Comparison of ENCODE assay signal across 13 cellular contexts in the genomic region with DNA sequence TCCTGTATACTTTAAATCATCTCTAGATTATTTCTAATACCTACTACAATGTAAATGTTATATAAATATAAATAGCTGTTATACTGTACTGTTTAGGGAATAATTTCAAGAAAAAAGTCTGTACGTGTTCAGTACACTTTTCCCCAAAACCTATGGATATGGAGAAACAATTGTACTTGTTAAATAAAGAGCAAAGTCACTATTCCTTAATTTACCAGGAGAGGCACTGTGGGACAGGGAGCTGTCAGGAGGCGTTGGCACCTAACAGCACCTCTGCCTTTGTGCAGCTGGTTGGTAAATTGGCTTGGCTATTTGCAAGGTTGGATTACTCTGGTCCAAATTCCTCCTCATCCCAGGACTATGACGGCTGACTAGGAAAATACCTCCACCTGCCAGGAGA. TPM values are rescaled to one million over a fixed set of nuclear protein-coding genes. Genes with fewer than 3 reads are reported as not detected.
DNase-seq lines count a peak whose midpoint lies in the region; FAIRE-seq and TF ChIP-seq lines count a peak whose summit lies in the region.
"Had no signal": no experiment of that assay in that cellular context is flagged by ENCODE, and none has a peak within 500 bp of the region (broad histone marks: within the 10 kb centered on the region; RNA-seq: fewer than 3 reads in every experiment).

No MANE protein-coding gene starts in this region.

- H3K36me3 ChIP-seq in liver (ENCODE audit: control insufficient read depth in 4 of 4, insufficient read depth in 3 of 4, low read depth in 1 of 4, low read length in 3 of 4): no peaks in the 10 kb centered on the region
- H3K36me3 ChIP-seq: Peyer's patch, sigmoid colon had no signal

- no peak overlapping the region for H3K4me3 ChIP-seq in astrocyte of the spinal cord (ENCODE audit: low read depth, low read length)
- H3K4me3 ChIP-seq in liver (ENCODE audit: low read depth in 1 of 3, low read length in 3 of 3): no peak overlapping the region
- H3K4me3 ChIP-seq: lung, Peyer's patch, sigmoid colon had no signal

- no peak overlapping the region for H3K27ac Mint-ChIP-seq in activated CD4-positive, alpha-beta memory T cell treated with anti-CD3 and anti-CD28 coated beads, Interleukin-2, amount 10 ng/mL, durations not matched to agents 7 days and 5 days
- no peak overlapping the region for H3K27ac Mint-ChIP-seq in endothelial cell (ENCODE audit: unreplicated experiment)
- H3K27ac Mint-ChIP-seq: activated naive CD8-positive, alpha-beta T cell treated with anti-CD3 and anti-CD28 coated beads, Interleukin-2, amount 50 U/mL, for 24 hours had no signal

- CTCF ChIA-PET in activated CD4-positive, alpha-beta memory T cell treated with anti-CD3 and anti-CD28 coated beads, Interleukin-2, amount 10 ng/mL, durations not matched to agents 7 days and 5 days (lab: Charles Lee): interaction anchor here (0.8 to 1.0 kb wide), 2 partner anchors 20 to 82 kb away, joined by 4 read pairs; a partner anchor contains a TSS

- H3K27me3 ChIP-seq in liver (ENCODE audit: control insufficient read depth in 4 of 4, insufficient read depth in 4 of 4, low read length in 3 of 4): no peaks in the 10 kb centered on the region
- H3K27me3 ChIP-seq: Peyer's patch had no signal

- H3K4me1 Mint-ChIP-seq in activated CD4-positive, alpha-beta memory T cell treated with anti-CD3 and anti-CD28 coated beads, Interleukin-2, amount 10 ng/mL, durations not matched to agents 7 days and 5 days: no peaks in the 10 kb centered on the region
- no peaks in the 10 kb centered on the region for H3K4me1 Mint-ChIP-seq in endothelial cell (ENCODE audit: unreplicated experiment)
- H3K4me1 Mint-ChIP-seq: activated naive CD8-positive, alpha-beta T cell treated with anti-CD3 and anti-CD28 coated beads, Interleukin-2, amount 50 U/mL, for 24 hours had no signal

- H3K4me3 Mint-ChIP-seq in activated CD4-positive, alpha-beta memory T cell treated with anti-CD3 and anti-CD28 coated beads, Interleukin-2, amount 10 ng/mL, durations not matched to agents 7 days and 5 days: no peak overlapping the region
- no peak overlapping the region for H3K4me3 Mint-ChIP-seq in endothelial cell (ENCODE audit: unreplicated experiment)
- H3K4me3 Mint-ChIP-seq: activated naive CD8-positive, alpha-beta T cell treated with anti-CD3 and anti-CD28 coated beads, Interleukin-2, amount 50 U/mL, for 24 hours had no signal

- no peak overlapping the region for H3K9ac ChIP-seq in liver (ENCODE audit: low read depth in 1 of 2, low read length in 2 of 2)

- H3K36me3 Mint-ChIP-seq in activated CD4-positive, alpha-beta memory T cell treated with anti-CD3 and anti-CD28 coated beads, Interleukin-2, amount 10 ng/mL, durations not matched to agents 7 days and 5 days (ENCODE audit: low read depth): no peaks in the 10 kb centered on the region
- H3K36me3 Mint-ChIP-seq in endothelial cell (ENCODE audit: low read depth, unreplicated experiment): no peaks in the 10 kb centered on the region

- no peaks in the 10 kb centered on the region for H3K9me3 ChIP-seq in liver (ENCODE audit: control insufficient read depth in 4 of 4, low read length in 3 of 4)
- H3K9me3 ChIP-seq: Peyer's patch, sigmoid colon had no signal

- TF ChIP-seq RAD21 in liver (IDR thresholded peaks at IDR 0.05): no peak

- H3K4me1 ChIP-seq in liver (ENCODE audit: control insufficient read depth in 4 of 4, insufficient read depth in 4 of 4, low read length in 3 of 4): peaks cover 0 to 5% (median 3%) of the 10 kb centered on the region in 4 donors
- H3K4me1 ChIP-seq: Peyer's patch, sigmoid colon had no signal

- H3K9me3 Mint-ChIP-seq in activated CD4-positive, alpha-beta memory T cell treated with anti-CD3 and anti-CD28 coated beads, Interleukin-2, amount 10 ng/mL, durations not matched to agents 7 days and 5 days: no peaks in the 10 kb centered on the region
- H3K9me3 Mint-ChIP-seq in endothelial cell (ENCODE audit: unreplicated experiment): no peaks in the 10 kb centered on the region
- H3K9me3 Mint-ChIP-seq: activated naive CD8-positive, alpha-beta T cell treated with anti-CD3 and anti-CD28 coated beads, Interleukin-2, amount 50 U/mL, for 24 hours had no signal

- H3K27ac ChIP-seq in liver (ENCODE audit: low read depth in 1 of 2, low read length in 2 of 2): no peak overlapping the region
- H3K27ac ChIP-seq: Peyer's patch, sigmoid colon had no signal

- no peak for FAIRE-seq in urothelium cell line (lab: Jason Lieb, UNC)

- WGBS in liver: 62% methylated on average over 3 of the region's 3 CpGs

- 0 out of 3 replicates have a peak, but pooled peaks have one; percentile 16 for TF ChIP-seq CTCF in GM12872 (IDR thresholded peaks at IDR 0.05; ENCODE audit: insufficient read depth, low read depth, low read length)
- TF ChIP-seq CTCF in astrocyte of the spinal cord (IDR thresholded peaks at IDR 0.05; ENCODE audit: low read depth, low read length): no peak
- peak; percentile 9 for TF ChIP-seq CTCF in liver (IDR thresholded peaks at IDR 0.05; ENCODE audit: low read depth, low read length, missing input control)
- TF ChIP-seq CTCF in endothelial cell (IDR thresholded peaks at IDR 0.05; ENCODE audit: unreplicated experiment): no peak

- peaks cover 1% of the 10 kb centered on the region for H3K27me3 Mint-ChIP-seq in activated CD4-positive, alpha-beta memory T cell treated with anti-CD3 and anti-CD28 coated beads, Interleukin-2, amount 10 ng/mL, durations not matched to agents 7 days and 5 days
- no peaks in the 10 kb centered on the region for H3K27me3 Mint-ChIP-seq in endothelial cell (ENCODE audit: unreplicated experiment)

- POLR2A ChIA-PET in activated CD4-positive, alpha-beta memory T cell treated with anti-CD3 and anti-CD28 coated beads, Interleukin-2, amount 10 ng/mL, durations not matched to agents 7 days and 5 days (lab: Charles Lee): no interaction called here

- DNase-seq in LHCN-M2 (ENCODE audit: low read depth) (peak; percentile 12), astrocyte of the spinal cord (ENCODE audit: low read depth, low spot score) (peak; percentile 3), urothelium cell line (ENCODE audit: low spot score) (no peak), endothelial cell (ENCODE audit: low spot score) (no peak)
- DNase-seq in activated CD4-positive, alpha-beta memory T cell treated with anti-CD3 and anti-CD28 coated beads, Interleukin-2, amount 10 ng/mL, durations not matched to agents 7 days and 5 days: no peak
- DNase-seq: activated CD4-positive, alpha-beta T cell treated with anti-CD3 and anti-CD28 coated beads for 48 hours; activated naive CD8-positive, alpha-beta T cell treated with anti-CD3 and anti-CD28 coated beads, Interleukin-2, amount 50 U/mL, for 24 hours; GF-D8; Peyer's patch; sigmoid colon had no signal

- in situ Hi-C loops in astrocyte of the spinal cord (cut with HindIII; ENCODE audit: low sequenced_read_pairs): no loop called here

TF ChIP-seq in liver, 16 proteins besides CTCF, POLR2A, EP300 and RAD21:
- TF ChIP-seq FOXA1 (IDR thresholded peaks at IDR 0.05) (no peak), YY1 (IDR thresholded peaks at IDR 0.05) (no peak)

RNA-seq across cellular contexts. Expression of a gene that starts 28.0 kb away (rescaled TPM):
- total RNA-seq in LHCN-M2 (2014; rRNA removed) (not detected in 2 replicates), liver (not detected), endothelial cell (ENCODE audit: unreplicated experiment) (not detected)
- polyA plus RNA-seq in LHCN-M2 (2012): not detected
- polyA plus RNA-seq in liver: not detected
- not detected for total RNA-seq in activated CD4-positive, alpha-beta memory T cell treated with anti-CD3 and anti-CD28 coated beads, Interleukin-2, amount 10 ng/mL, durations not matched to agents 7 days and 5 days
- total RNA-seq: lung had no signal
- polyA plus RNA-seq: lung, sigmoid colon had no signal

RNA-seq across cellular contexts. Expression of a gene that starts 32.6 kb away (rescaled TPM):
- total RNA-seq in LHCN-M2 (2014; rRNA removed) (not detected in 2 replicates), liver (not detected), endothelial cell (ENCODE audit: unreplicated experiment) (not detected)
- not detected for polyA plus RNA-seq in LHCN-M2 (2012)
- not detected for polyA plus RNA-seq in liver
- not detected for total RNA-seq in activated CD4-positive, alpha-beta memory T cell treated with anti-CD3 and anti-CD28 coated beads, Interleukin-2, amount 10 ng/mL, durations not matched to agents 7 days and 5 days
- total RNA-seq: lung, Peyer's patch, sigmoid colon had no signal
- polyA plus RNA-seq: lung had no signal

Comparison
In these comparisons a context has a peak if more than half of its experiments do, and no peak if none do; other contexts are left out.
1. CTCF ChIP-seq: peak in GM12872 (single experiment) and liver (single experiment); none in astrocyte of the spinal cord (single experiment) and endothelial cell (single experiment).
2. DNase-seq: peak in LHCN-M2 (single experiment) and astrocyte of the spinal cord (single experiment); none in urothelium cell line (single experiment), activated CD4-positive, alpha-beta memory T cell treated with anti-CD3 and anti-CD28 coated beads, Interleukin-2, amount 10 ng/mL, durations not matched to agents 7 days and 5 days (single experiment) and endothelial cell (single experiment).